ENCODE assay signal across 30 cellular contexts in genomic region chr6:120587381-120587780, GRCh38.
"Had no signal": no experiment of that assay in that cellular context is flagged by ENCODE, and none has a peak within 500 bp of the region (broad histone marks: within the 10 kb centered on the region; RNA-seq: fewer than 3 reads in every experiment).

No MANE protein-coding gene starts in this region.

- H3K4me2 ChIP-seq: smooth muscle cell had no signal

- H3K36me3 ChIP-seq: gastrocnemius medialis, prostate gland, right atrium auricular region, suprapubic skin, transverse colon, upper lobe of right lung, uterus had no signal

- H3K4me1 ChIP-seq: gastrocnemius medialis, prostate gland, right atrium auricular region, suprapubic skin, transverse colon, upper lobe of right lung, uterus had no signal

- H3K36me3 Mint-ChIP-seq: naive thymus-derived CD4-positive, alpha-beta T cell had no signal

- H3K9me3 Mint-ChIP-seq: stimulated activated naive CD8-positive, alpha-beta T cell treated with anti-CD3 and anti-CD28 coated beads, Interleukin-15, amount 100 ng/mL, for 72 hours had no signal

- H3K4me1 Mint-ChIP-seq: naive thymus-derived CD4-positive, alpha-beta T cell; nephron; stimulated activated naive CD8-positive, alpha-beta T cell treated with anti-CD3 and anti-CD28 coated beads, Interleukin-15, amount 100 ng/mL, for 72 hours had no signal

- H3K27me3 Mint-ChIP-seq: naive thymus-derived CD4-positive, alpha-beta T cell; stimulated activated naive CD8-positive, alpha-beta T cell treated with anti-CD3 and anti-CD28 coated beads, Interleukin-15, amount 100 ng/mL, for 72 hours had no signal

- H3K27me3 ChIP-seq: gastrocnemius medialis, right atrium auricular region, suprapubic skin, transverse colon, upper lobe of right lung, uterus had no signal

- H3K27ac ChIP-seq: dorsolateral prefrontal cortex, epithelial cell of prostate, gastrocnemius medialis, prostate gland, right atrium auricular region, suprapubic skin, transverse colon, upper lobe of right lung, uterus had no signal

- ATAC-seq: esophagus mucosa; gastrocnemius medialis; left lobe of liver; naive thymus-derived CD4-positive, alpha-beta T cell; sciatic nerve; stimulated activated naive CD8-positive, alpha-beta T cell treated with anti-CD3 and anti-CD28 coated beads, Interleukin-15, amount 100 ng/mL, for 72 hours; upper lobe of right lung had no signal

- DNase-seq: cortex of kidney; dorsolateral prefrontal cortex; effector CD4-positive, alpha-beta T cell; foreskin fibroblast; gastrocnemius medialis; head of caudate nucleus; kidney; mesendoderm; midbrain; naive thymus-derived CD4-positive, alpha-beta T cell; nucleus accumbens; stimulated activated CD4-positive, alpha-beta T cell treated with anti-CD3 and anti-CD28 coated beads, Interleukin-12 subunit alpha, Interleukin-12 subunit beta, amount 100 ng/mL, for 4 hours; stimulated activated CD4-positive, alpha-beta T cell treated with anti-CD3 and anti-CD28 coated beads, Interleukin-1b, Interleukin-23, amount 100 ng/mL, for 48 hours; stimulated activated CD4-positive, alpha-beta T cell treated with anti-CD3 and anti-CD28 coated beads, Interleukin-4, amount 100 ng/mL, for 1 hour; stimulated activated CD8-positive, alpha-beta memory T cell treated with anti-CD3 and anti-CD28 coated beads, Interleukin-4, amount 100 ng/mL, for 48 hours; stimulated activated naive CD4-positive, alpha-beta T cell; stimulated activated naive CD8-positive, alpha-beta T cell treated with anti-CD3 and anti-CD28 coated beads, Interleukin-15, amount 100 ng/mL, for 72 hours; transverse colon; upper lobe of right lung; uterus had no signal

- H3K4me3 Mint-ChIP-seq: naive thymus-derived CD4-positive, alpha-beta T cell; nephron; stimulated activated naive CD8-positive, alpha-beta T cell treated with anti-CD3 and anti-CD28 coated beads, Interleukin-15, amount 100 ng/mL, for 72 hours had no signal

- H3K4me3 ChIP-seq: dorsolateral prefrontal cortex, gastrocnemius medialis, lung, prostate gland, right atrium auricular region, smooth muscle cell, suprapubic skin, transverse colon, upper lobe of right lung, uterus had no signal

- H3K27ac Mint-ChIP-seq: naive thymus-derived CD4-positive, alpha-beta T cell; nephron; stimulated activated naive CD8-positive, alpha-beta T cell treated with anti-CD3 and anti-CD28 coated beads, Interleukin-15, amount 100 ng/mL, for 72 hours had no signal

- H3K9me3 ChIP-seq: gastrocnemius medialis, prostate gland, right atrium auricular region, suprapubic skin, transverse colon, upper lobe of right lung, uterus had no signal
